28 cellular contexts compared by ENCODE assay signal in genomic region chr5:33968133-33969005, GRCh38. TPM values are rescaled to one million over a fixed set of nuclear protein-coding genes. Genes with fewer than 3 reads are reported as not detected.
A peak's percentile ranks its signal among the peaks of the same experiment; 100 is the strongest.
DNase-seq lines count a peak whose midpoint lies in the region; TF ChIP-seq lines count a peak whose summit lies in the region.
"Had no signal": no experiment of that assay in that cellular context is flagged by ENCODE, and none has a peak within 500 bp of the region (broad histone marks: within the 10 kb centered on the region; RNA-seq: fewer than 3 reads in every experiment).

No MANE protein-coding gene starts in this region.

- WGBS in thyroid gland, 2 donors, result 85 to 88% methylated on average over 3 of the region's 3 CpGs

- no peaks in the 10 kb centered on the region for H3K4me1 ChIP-seq in thyroid gland
- H3K4me1 ChIP-seq: spleen, tibial artery had no signal

- no peaks in the 10 kb centered on the region for H3K27me3 Mint-ChIP-seq in activated T-helper 2 cell treated with anti-CD3 and anti-CD28 coated beads, Interferon-gamma antibody, Interleukin-2, Interleukin-4, amounts not matched to agents 10 μg/mL and 5 μg/mL and 100 μg/mL, durations not matched to agents 14 hours and 24 hours and 36 hours (ENCODE audit: low read depth)
- H3K27me3 Mint-ChIP-seq in activated naive CD4-positive, alpha-beta T cell treated with anti-CD3 and anti-CD28 coated beads, Interleukin-2, amount 10 ng/mL, durations not matched to agents 7 days and 5 days, result no peaks in the 10 kb centered on the region
- H3K27me3 Mint-ChIP-seq: activated CD4-positive, alpha-beta memory T cell treated with anti-CD3 and anti-CD28 coated beads, Interleukin-2, amount 10 ng/mL, durations not matched to agents 7 days and 5 days; activated naive CD8-positive, alpha-beta T cell treated with anti-CD3 and anti-CD28 coated beads, Interleukin-2, amount 50 U/mL, for 24 hours; CD4-positive, alpha-beta memory T cell; naive thymus-derived CD8-positive, alpha-beta T cell had no signal

- TF ChIP-seq CTCF in choroid plexus epithelial cell (conservative IDR thresholded peaks at IDR 0.05; ENCODE audit: low read depth, low read length) (no peak), thyroid gland (IDR thresholded peaks at IDR 0.05) (no peak)

- no peaks in the 10 kb centered on the region for H3K36me3 ChIP-seq in thyroid gland
- H3K36me3 ChIP-seq: heart left ventricle, spleen, tibial artery had no signal

- peaks cover 48% of the 10 kb centered on the region for H3K4me1 Mint-ChIP-seq in activated T-helper 2 cell treated with anti-CD3 and anti-CD28 coated beads, Interferon-gamma antibody, Interleukin-2, Interleukin-4, amounts not matched to agents 10 μg/mL and 5 μg/mL and 100 μg/mL, durations not matched to agents 14 hours and 24 hours and 36 hours (ENCODE audit: low read depth)
- peaks cover 28% of the 10 kb centered on the region for H3K4me1 Mint-ChIP-seq in activated naive CD4-positive, alpha-beta T cell treated with anti-CD3 and anti-CD28 coated beads, Interleukin-2, amount 10 ng/mL, durations not matched to agents 7 days and 5 days

- H3K27me3 ChIP-seq in thyroid gland, result no peaks in the 10 kb centered on the region
- H3K27me3 ChIP-seq: heart left ventricle, spleen, tibial artery had no signal

- no peaks in the 10 kb centered on the region for H3K36me3 Mint-ChIP-seq in activated T-helper 2 cell treated with anti-CD3 and anti-CD28 coated beads, Interferon-gamma antibody, Interleukin-2, Interleukin-4, amounts not matched to agents 10 μg/mL and 5 μg/mL and 100 μg/mL, durations not matched to agents 14 hours and 24 hours and 36 hours (ENCODE audit: low read depth)
- H3K36me3 Mint-ChIP-seq in activated naive CD4-positive, alpha-beta T cell treated with anti-CD3 and anti-CD28 coated beads, Interleukin-2, amount 10 ng/mL, durations not matched to agents 7 days and 5 days, result no peaks in the 10 kb centered on the region
- H3K36me3 Mint-ChIP-seq: CD4-positive, alpha-beta memory T cell; mesothelial cell of epicardium; naive thymus-derived CD8-positive, alpha-beta T cell had no signal

- intact Hi-C loops in activated T-helper 2 cell treated with anti-CD3 and anti-CD28 coated beads, Interferon-gamma antibody, Interleukin-2, Interleukin-4, amounts not matched to agents 10 μg/mL and 5 μg/mL and 100 μg/mL, durations not matched to agents 14 hours and 24 hours and 36 hours (cut with micrococcal nuclease), result loop anchor here (1.0 to 2.0 kb wide), 2 partner anchors 32 to 532 kb away; partner anchors contain the start of gene RXFP3
- intact Hi-C loops in thyroid gland (cut with DNase I), result no loop called here

- no peak for TF ChIP-seq POLR2A in thyroid gland (IDR thresholded peaks at IDR 0.05)

- H3K4me3 Mint-ChIP-seq in activated T-helper 2 cell treated with anti-CD3 and anti-CD28 coated beads, Interferon-gamma antibody, Interleukin-2, Interleukin-4, amounts not matched to agents 10 μg/mL and 5 μg/mL and 100 μg/mL, durations not matched to agents 14 hours and 24 hours and 36 hours (ENCODE audit: low read depth), result no peak overlapping the region
- no peak overlapping the region for H3K4me3 Mint-ChIP-seq in activated naive CD4-positive, alpha-beta T cell treated with anti-CD3 and anti-CD28 coated beads, Interleukin-2, amount 10 ng/mL, durations not matched to agents 7 days and 5 days
- H3K4me3 Mint-ChIP-seq: activated CD4-positive, alpha-beta memory T cell treated with anti-CD3 and anti-CD28 coated beads, Interleukin-2, amount 10 ng/mL, durations not matched to agents 7 days and 5 days; activated naive CD8-positive, alpha-beta T cell treated with anti-CD3 and anti-CD28 coated beads, Interleukin-2, amount 50 U/mL, for 24 hours; CD4-positive, alpha-beta memory T cell; mesothelial cell of epicardium; naive thymus-derived CD8-positive, alpha-beta T cell had no signal

- no peak overlapping the region for H3K27ac ChIP-seq in thyroid gland
- H3K27ac ChIP-seq: GM23248, heart left ventricle, spleen, tibial artery had no signal

- no peaks in the 10 kb centered on the region for H3K9me3 Mint-ChIP-seq in activated T-helper 2 cell treated with anti-CD3 and anti-CD28 coated beads, Interferon-gamma antibody, Interleukin-2, Interleukin-4, amounts not matched to agents 10 μg/mL and 5 μg/mL and 100 μg/mL, durations not matched to agents 14 hours and 24 hours and 36 hours
- no peaks in the 10 kb centered on the region for H3K9me3 Mint-ChIP-seq in activated naive CD4-positive, alpha-beta T cell treated with anti-CD3 and anti-CD28 coated beads, Interleukin-2, amount 10 ng/mL, durations not matched to agents 7 days and 5 days
- H3K9me3 Mint-ChIP-seq: activated CD4-positive, alpha-beta memory T cell treated with anti-CD3 and anti-CD28 coated beads, Interleukin-2, amount 10 ng/mL, durations not matched to agents 7 days and 5 days; activated naive CD8-positive, alpha-beta T cell treated with anti-CD3 and anti-CD28 coated beads, Interleukin-2, amount 50 U/mL, for 24 hours; CD4-positive, alpha-beta memory T cell; mesothelial cell of epicardium; naive thymus-derived CD8-positive, alpha-beta T cell had no signal

- H3K27ac Mint-ChIP-seq in activated T-helper 2 cell treated with anti-CD3 and anti-CD28 coated beads, Interferon-gamma antibody, Interleukin-2, Interleukin-4, amounts not matched to agents 10 μg/mL and 5 μg/mL and 100 μg/mL, durations not matched to agents 14 hours and 24 hours and 36 hours, result no peak overlapping the region
- H3K27ac Mint-ChIP-seq in activated naive CD4-positive, alpha-beta T cell treated with anti-CD3 and anti-CD28 coated beads, Interleukin-2, amount 10 ng/mL, durations not matched to agents 7 days and 5 days, result no peak overlapping the region
- H3K27ac Mint-ChIP-seq: activated CD4-positive, alpha-beta memory T cell treated with anti-CD3 and anti-CD28 coated beads, Interleukin-2, amount 10 ng/mL, durations not matched to agents 7 days and 5 days; activated naive CD8-positive, alpha-beta T cell treated with anti-CD3 and anti-CD28 coated beads, Interleukin-2, amount 50 U/mL, for 24 hours; mesothelial cell of epicardium; naive thymus-derived CD8-positive, alpha-beta T cell had no signal

- CTCF ChIA-PET in activated naive CD4-positive, alpha-beta T cell treated with anti-CD3 and anti-CD28 coated beads, Interleukin-2, amount 10 ng/mL, durations not matched to agents 7 days and 5 days (lab: Charles Lee), result interaction anchor here (0.7 to 4.1 kb wide), 5 partner anchors 17 to 534 kb away, joined by 4 to 33 read pairs (median 5); no protein-coding TSS in a partner anchor

- no peaks in the 10 kb centered on the region for H3K9me3 ChIP-seq in thyroid gland
- H3K9me3 ChIP-seq: heart left ventricle, spleen, tibial artery had no signal

- peak; percentile 75 for DNase-seq in DMS 273 (lab: John Stamatoyannopoulos, UW; ENCODE audit: unreplicated experiment)
- peak; percentile 91 for DNase-seq in NCI-H1694 (lab: John Stamatoyannopoulos, UW)
- peak; percentile 64 for DNase-seq in NCI-H82 treated with DMSO at 0.1 percent for 48 hours (lab: John Stamatoyannopoulos, UW; ENCODE audit: unreplicated experiment)
- DNase-seq in choroid plexus epithelial cell (ENCODE audit: low read depth), result peak; percentile 15
- DNase-seq in activated T-helper 2 cell treated with anti-CD3 and anti-CD28 coated beads, Interferon-gamma antibody, Interleukin-2, Interleukin-4, amounts not matched to agents 10 μg/mL and 5 μg/mL and 100 μg/mL, durations not matched to agents 14 hours and 24 hours and 36 hours (ENCODE audit: low spot score), result no peak
- no peak for DNase-seq in thyroid gland
- no peak for DNase-seq in DMS53 (lab: John Stamatoyannopoulos, UW)
- no peak for DNase-seq in activated naive CD4-positive, alpha-beta T cell treated with anti-CD3 and anti-CD28 coated beads, Interleukin-2, amount 10 ng/mL, durations not matched to agents 7 days and 5 days
- DNase-seq: activated CD4-positive, alpha-beta memory T cell treated with anti-CD3 and anti-CD28 coated beads, Interleukin-2, amount 10 ng/mL, durations not matched to agents 7 days and 5 days; activated CD4-positive, CD25-positive, alpha-beta regulatory T cell; activated effector memory CD4-positive, alpha-beta T cell treated with anti-CD3 and anti-CD28 coated beads, Interleukin-2, amount 50 U/mL, for 16 hours; activated naive CD8-positive, alpha-beta T cell treated with anti-CD3 and anti-CD28 coated beads, Interleukin-2, amount 50 U/mL, for 24 hours; CD4-positive, alpha-beta memory T cell; GM23248; Karpas-422; left colon; naive thymus-derived CD8-positive, alpha-beta T cell; NCI-H1092 treated with DMSO at 0.1 percent for 48 hours; NCI-H2029 treated with DMSO at 0.1 percent for 48 hours; spleen; stimulated activated CD4-positive, alpha-beta T cell treated with anti-CD3 and anti-CD28 coated beads, Interleukin-4, amount 100 ng/mL, for 1 hour; stimulated activated naive CD8-positive, alpha-beta T cell treated with anti-CD3 and anti-CD28 coated beads, Interleukin-15, Interleukin-2, amounts not matched to agents 100 U/mL and 50 U/mL, for 24 hours; T-helper 9 cell; tibial artery had no signal

- H3K4me3 ChIP-seq in choroid plexus epithelial cell (ENCODE audit: low read depth, low read length) (no peak overlapping the region), thyroid gland (replicated peaks in 1 of 3) (no peak overlapping the region)
- H3K4me3 ChIP-seq: GM12878, GM23248, heart left ventricle, spleen, tibial artery had no signal

RNA-seq across cellular contexts. Expression of gene SLC45A2, which starts 16.1 kb away (rescaled TPM):
- total RNA-seq in activated T-helper 2 cell treated with anti-CD3 and anti-CD28 coated beads, Interferon-gamma antibody, Interleukin-2, Interleukin-4, amounts not matched to agents 10 μg/mL and 5 μg/mL and 100 μg/mL, durations not matched to agents 14 hours and 24 hours and 36 hours, result not detected in 2 replicates
- total RNA-seq in thyroid gland, result not detected
- total RNA-seq: CD4-positive, alpha-beta memory T cell; GM23248 had no signal

RNA-seq across cellular contexts. Expression of gene RXFP3, which starts 32.2 kb away (rescaled TPM):
- not detected in 2 replicates for total RNA-seq in activated T-helper 2 cell treated with anti-CD3 and anti-CD28 coated beads, Interferon-gamma antibody, Interleukin-2, Interleukin-4, amounts not matched to agents 10 μg/mL and 5 μg/mL and 100 μg/mL, durations not matched to agents 14 hours and 24 hours and 36 hours
- not detected for total RNA-seq in thyroid gland
- total RNA-seq: activated CD4-positive, alpha-beta memory T cell treated with anti-CD3 and anti-CD28 coated beads, Interleukin-2, amount 10 ng/mL, durations not matched to agents 7 days and 5 days; CD4-positive, alpha-beta memory T cell; GM12878; GM23248; heart left ventricle; left colon; mesothelial cell of epicardium; naive thymus-derived CD8-positive, alpha-beta T cell; osteoblast; spleen had no signal

RNA-seq across cellular contexts. Expression of gene AMACR, which starts 39.5 kb away (rescaled TPM):
- 8.3 and 9.0 TPM in 2 replicates for total RNA-seq in activated T-helper 2 cell treated with anti-CD3 and anti-CD28 coated beads, Interferon-gamma antibody, Interleukin-2, Interleukin-4, amounts not matched to agents 10 μg/mL and 5 μg/mL and 100 μg/mL, durations not matched to agents 14 hours and 24 hours and 36 hours
- total RNA-seq in thyroid gland, result 10 to 100 TPM; 10.6 to 17.9 (median 13.5) TPM

Comparison
In these comparisons a context has a peak if more than half of its experiments do, and no peak if none do; other contexts are left out.
1. DNase-seq: peak in DMS 273 (single experiment), NCI-H1694 (single experiment), NCI-H82 treated with DMSO at 0.1 percent for 48 hours (single experiment) and choroid plexus epithelial cell (single experiment); none in activated T-helper 2 cell treated with anti-CD3 and anti-CD28 coated beads, Interferon-gamma antibody, Interleukin-2, Interleukin-4, amounts not matched to agents 10 μg/mL and 5 μg/mL and 100 μg/mL, durations not matched to agents 14 hours and 24 hours and 36 hours (single experiment), thyroid gland (0 of 2), DMS53 (single experiment) and activated naive CD4-positive, alpha-beta T cell treated with anti-CD3 and anti-CD28 coated beads, Interleukin-2, amount 10 ng/mL, durations not matched to agents 7 days and 5 days (single experiment).